Comparison of ENCODE assay signal across 11 cellular contexts in the genomic region with DNA sequence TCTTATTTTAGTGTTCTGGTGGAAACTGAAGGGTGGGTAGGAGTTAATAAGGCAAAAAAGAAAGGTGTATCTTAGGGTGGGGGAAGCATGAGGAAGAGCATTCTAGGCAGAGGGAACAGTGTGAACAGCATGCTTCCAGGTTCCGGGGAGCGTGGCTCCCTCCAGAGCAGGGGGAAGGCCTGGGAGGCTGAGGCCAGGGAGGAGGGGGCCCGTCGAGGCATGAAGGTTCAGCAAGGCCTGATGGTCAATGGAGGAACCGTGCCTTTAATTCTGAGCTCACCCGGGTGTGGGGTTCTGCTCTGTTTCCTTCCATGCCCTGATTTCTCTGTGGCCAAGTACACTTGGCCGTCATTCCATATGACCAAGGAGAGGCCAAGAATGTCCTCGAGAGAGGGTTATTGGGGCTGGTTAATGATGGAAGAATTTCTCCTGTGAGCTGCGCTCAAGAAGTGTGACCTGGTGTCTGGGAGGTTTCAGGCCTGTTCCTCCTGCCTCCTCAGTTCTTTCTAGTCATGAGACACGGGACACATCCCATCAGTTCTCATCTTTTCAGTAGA.
DNase-seq lines count a peak whose midpoint lies in the region; ATAC-seq, FAIRE-seq and TF ChIP-seq lines count a peak whose summit lies in the region.
"Had no signal": no experiment of that assay in that cellular context is flagged by ENCODE, and none has a peak within 500 bp of the region (broad histone marks: within the 10 kb centered on the region; RNA-seq: fewer than 3 reads in every experiment).

No MANE protein-coding gene starts in this region.

- H3K4me2 ChIP-seq in GM23338 (no peak overlapping the region), astrocyte (ENCODE audit: low read length) (no peak overlapping the region)

- 70 to 72% methylated on average over 10 of the region's 10 CpGs for WGBS in lung, 2 donors
- 76% methylated on average over 10 of the region's 10 CpGs for WGBS in suprapubic skin

- no peak for TF ChIP-seq CTCF in GM23338 (conservative IDR thresholded peaks at IDR 0.05; ENCODE audit: low read depth in 2 of 2)
- TF ChIP-seq CTCF in astrocyte (IDR thresholded peaks at IDR 0.05; ENCODE audit: insufficient read depth, low read depth, low read length): no peak
- TF ChIP-seq CTCF in lung (IDR thresholded peaks at IDR 0.05; ENCODE audit: control extremely low read depth, extremely low read depth): no peak
- no peak for TF ChIP-seq CTCF in suprapubic skin (IDR thresholded peaks at IDR 0.05)

- no peak for TF ChIP-seq POLR2A in suprapubic skin (IDR thresholded peaks at IDR 0.05)

- no peak for FAIRE-seq in astrocyte (lab: Jason Lieb, UNC)
- FAIRE-seq: D721Med had no signal

- H3K9me2 ChIP-seq in GM23338 (ENCODE audit: insufficient read depth): no peaks in the 10 kb centered on the region

- no peaks in the 10 kb centered on the region for H3K27me3 ChIP-seq in GM23338 (ENCODE audit: insufficient read depth)
- H3K27me3 ChIP-seq in astrocyte (ENCODE audit: insufficient read depth, low read length): no peaks in the 10 kb centered on the region
- no peaks in the 10 kb centered on the region for H3K27me3 ChIP-seq in lung (ENCODE audit: control insufficient read depth, insufficient read depth)
- H3K27me3 ChIP-seq in suprapubic skin: no peaks in the 10 kb centered on the region

- H3K27me3 Mint-ChIP-seq in GM23338 (ENCODE audit: insufficient read depth, low read depth, poor library complexity) (peaks cover 10% of the 10 kb centered on the region), astrocyte (ENCODE audit: low read depth, unreplicated experiment) (no peaks in the 10 kb centered on the region)
- H3K27me3 Mint-ChIP-seq: natural killer cell treated with Interleukin-12 subunit alpha and Interleukin-12 subunit beta and Interleukin-15 and Interleukin-18, amount 100 ng/mL, for 72 hours had no signal

- H3K9me3 ChIP-seq in astrocyte (ENCODE audit: insufficient read depth, low read depth, low read length) (no peaks in the 10 kb centered on the region), lung (ENCODE audit: control insufficient read depth in 2 of 2, insufficient read depth in 1 of 2, low read length in 1 of 2) (no peaks in the 10 kb centered on the region), suprapubic skin (no peaks in the 10 kb centered on the region)

- no peak overlapping the region for H3K27ac ChIP-seq in GM23338 (ENCODE audit: low read depth)
- H3K27ac ChIP-seq in astrocyte (ENCODE audit: low read depth, low read length): peak overlapping the region; percentile 40
- peak overlapping the region in 1 of 2 donors; percentile 72 for H3K27ac ChIP-seq in lung (ENCODE audit: low read depth in 1 of 2, low read length in 1 of 2)
- H3K27ac ChIP-seq in suprapubic skin: peak overlapping the region; percentile 80

- H3K36me3 ChIP-seq in GM23338 (ENCODE audit: insufficient read depth) (no peaks in the 10 kb centered on the region), astrocyte (ENCODE audit: insufficient read depth, low read length) (no peaks in the 10 kb centered on the region), lung (ENCODE audit: control insufficient read depth in 2 of 2, insufficient read depth in 2 of 2, low read length in 2 of 2) (no peaks in the 10 kb centered on the region), suprapubic skin (no peaks in the 10 kb centered on the region)

- H4K20me1 ChIP-seq in GM23338 (replicated peaks; ENCODE audit: insufficient read depth) (peaks cover 4% of the 10 kb centered on the region), astrocyte (ENCODE audit: insufficient read depth, low read length) (peaks cover 3% of the 10 kb centered on the region)

- H2AFZ ChIP-seq in GM23338 (no peak overlapping the region), astrocyte (ENCODE audit: low read depth, low read length) (no peak overlapping the region)

- ATAC-seq in GM23338 (no peak), lung (ENCODE audit: insufficient read depth, low FRiP score) (peak; percentile 17), HG02885 (IDR thresholded peaks at IDR 0.05; ENCODE audit: poor library complexity, unreplicated experiment) (no peak)
- ATAC-seq: natural killer cell treated with Interleukin-12 subunit alpha and Interleukin-12 subunit beta and Interleukin-15 and Interleukin-18, amount 100 ng/mL, for 72 hours had no signal

- H3K9me3 Mint-ChIP-seq in GM23338: no peaks in the 10 kb centered on the region
- H3K9me3 Mint-ChIP-seq in astrocyte (ENCODE audit: unreplicated experiment): peaks cover 2% of the 10 kb centered on the region
- H3K9me3 Mint-ChIP-seq: natural killer cell treated with Interleukin-12 subunit alpha and Interleukin-12 subunit beta and Interleukin-15 and Interleukin-18, amount 100 ng/mL, for 72 hours had no signal

- H3K4me3 ChIP-seq in GM23338 (no peak overlapping the region), astrocyte (ENCODE audit: insufficient read depth, low read depth, low read length) (no peak overlapping the region), lung (no peak overlapping the region), suprapubic skin (no peak overlapping the region)

- H3F3A ChIP-seq in GM23338 (replicated peaks; ENCODE audit: low read depth): no peaks in the 10 kb centered on the region

- no peak overlapping the region; the same call in 2 of the 3 replicates for H3K4me3 Mint-ChIP-seq in GM23338
- H3K4me3 Mint-ChIP-seq in astrocyte (ENCODE audit: unreplicated experiment): no peak overlapping the region
- H3K4me3 Mint-ChIP-seq: natural killer cell treated with Interleukin-12 subunit alpha and Interleukin-12 subunit beta and Interleukin-15 and Interleukin-18, amount 100 ng/mL, for 72 hours had no signal

- DNase-seq in GM23338 (ENCODE audit: low spot score) (no peak), astrocyte (ENCODE audit: low read depth) (peak; percentile 50), lung (ENCODE audit: low spot score) (no peak), suprapubic skin (ENCODE audit: low spot score in 2 of 2) (peak in 1 of 2 donors; percentile 31), NCI-H2196 treated with DMSO at 0.1 percent for 48 hours (lab: John Stamatoyannopoulos, UW; ENCODE audit: unreplicated experiment) (no peak), EL (no peak)
- DNase-seq: NK-92 treated with Interleukin-12 subunit alpha and Interleukin-12 subunit beta, amount 100 ng/mL, for 24 hours; T-helper 9 cell had no signal

- no peak for TF ChIP-seq EP300 in suprapubic skin (IDR thresholded peaks at IDR 0.05)

- H3K27ac Mint-ChIP-seq in GM23338 (peak overlapping the region; percentile 71), astrocyte (ENCODE audit: unreplicated experiment) (peak overlapping the region; percentile 13)
- H3K27ac Mint-ChIP-seq: natural killer cell treated with Interleukin-12 subunit alpha and Interleukin-12 subunit beta and Interleukin-15 and Interleukin-18, amount 100 ng/mL, for 72 hours had no signal

- H3K4me1 ChIP-seq in GM23338 (ENCODE audit: insufficient read depth) (no peaks in the 10 kb centered on the region), astrocyte (ENCODE audit: insufficient read depth, low read length) (peaks cover 16% of the 10 kb centered on the region), lung (ENCODE audit: control insufficient read depth in 2 of 2, insufficient read depth in 2 of 2, low read length in 2 of 2) (peaks cover 0 to 9% of the 10 kb centered on the region in 2 donors), suprapubic skin (peaks cover 48% of the 10 kb centered on the region)

- peak overlapping the region; percentile 5 for H3K9ac ChIP-seq in astrocyte (ENCODE audit: low read length)

- H3K36me3 Mint-ChIP-seq in GM23338 (ENCODE audit: low read depth): no peaks in the 10 kb centered on the region; the same call in 2 of the 3 replicates
- H3K36me3 Mint-ChIP-seq in astrocyte (ENCODE audit: low read depth, unreplicated experiment): peaks cover 6% of the 10 kb centered on the region
- H3K36me3 Mint-ChIP-seq: natural killer cell treated with Interleukin-12 subunit alpha and Interleukin-12 subunit beta and Interleukin-15 and Interleukin-18, amount 100 ng/mL, for 72 hours had no signal

- H3K79me2 ChIP-seq in GM23338 (replicated peaks; ENCODE audit: insufficient read depth) (peaks cover 56% of the 10 kb centered on the region), astrocyte (ENCODE audit: insufficient read depth, low read length) (peaks cover 85% of the 10 kb centered on the region)

- H3K4me1 Mint-ChIP-seq in GM23338 (peaks cover 28% of the 10 kb centered on the region), astrocyte (ENCODE audit: low read depth, unreplicated experiment) (peaks cover 35% of the 10 kb centered on the region)

TF ChIP-seq in GM23338, 12 proteins besides CTCF, POLR2A, EP300 and RAD21 (continues in another document):
- TF ChIP-seq REST (IDR thresholded peaks at IDR 0.05; ENCODE audit: unreplicated experiment) (no peak), EZH2phosphoT487 (IDR thresholded peaks at IDR 0.05; ENCODE audit: unreplicated experiment) (no peak), ZNF331 (CRISPR knock-in tag; IDR thresholded peaks at IDR 0.05; ENCODE audit: low read depth) (no peak), POLR2AphosphoS5 (IDR thresholded peaks at IDR 0.05; ENCODE audit: low read depth) (no peak), NANOG (IDR thresholded peaks at IDR 0.05; ENCODE audit: borderline replicate concordance) (no peak), CREB1 (CRISPR knock-in tag; IDR thresholded peaks at IDR 0.05; ENCODE audit: low read depth) (no peak), ZNF114 (CRISPR knock-in tag; IDR thresholded peaks at IDR 0.05) (no peak), EZH2 (IDR thresholded peaks at IDR 0.05; ENCODE audit: low read depth, unreplicated experiment) (no peak)
